Comparison of ENCODE assay signal across 7 cellular contexts in the genomic region with DNA sequence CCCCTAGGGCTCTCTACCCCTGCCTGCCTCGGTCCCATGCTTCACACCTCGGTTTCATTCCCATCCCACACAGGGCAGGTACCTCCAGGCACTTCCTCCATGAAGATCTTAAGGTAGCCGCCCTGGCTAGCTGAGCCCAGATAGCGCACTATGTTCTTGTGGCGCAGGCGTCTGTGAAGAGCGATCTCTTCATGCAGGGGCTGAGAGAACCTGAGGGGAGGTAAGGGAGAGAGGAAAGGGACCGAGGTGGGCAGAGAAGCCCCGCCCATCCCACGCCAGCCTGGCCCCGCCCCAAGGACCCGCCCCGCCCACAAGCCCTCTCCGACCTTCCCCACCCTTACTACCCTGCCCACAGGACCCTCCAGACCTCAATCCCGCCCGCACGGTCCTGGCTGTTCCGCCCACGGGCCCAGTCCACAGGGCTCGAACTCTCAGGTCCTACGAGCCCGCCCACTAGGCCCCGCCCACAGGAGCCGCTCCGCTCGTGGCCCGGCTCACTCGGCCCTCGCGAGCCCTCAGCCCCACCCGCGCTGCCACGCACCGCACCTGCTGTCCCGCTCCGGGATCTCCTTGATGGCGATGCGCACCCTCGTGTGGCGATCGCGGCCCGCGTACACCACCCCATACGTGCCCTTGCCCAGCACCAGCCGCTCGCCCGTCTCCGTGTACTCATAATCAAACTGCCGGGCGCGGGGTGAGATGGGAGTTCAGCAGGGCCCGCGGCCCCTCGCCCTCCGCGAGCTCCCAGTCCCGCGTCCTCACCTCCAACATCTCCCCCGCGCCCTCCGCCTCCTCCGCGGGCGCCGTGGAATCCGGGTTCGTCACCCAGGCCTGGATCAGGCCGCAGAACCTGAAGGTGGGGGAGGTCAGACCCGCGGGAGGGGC. TPM values are rescaled to one million over a fixed set of nuclear protein-coding genes. Genes with fewer than 3 reads are reported as not detected.
DNase-seq lines count a peak whose midpoint lies in the region; FAIRE-seq and TF ChIP-seq lines count a peak whose summit lies in the region.
"Had no signal": no experiment of that assay in that cellular context is flagged by ENCODE, and none has a peak within 500 bp of the region (broad histone marks: within the 10 kb centered on the region; RNA-seq: fewer than 3 reads in every experiment).

No MANE protein-coding gene starts in this region.

- H3K27me3 Mint-ChIP-seq in CD14-positive monocyte (ENCODE audit: low read depth in 3 of 3), result peaks cover 16 to 35% (median 32%) of the 10 kb centered on the region in 3 donors

- H3K4me1 Mint-ChIP-seq in CD14-positive monocyte, result peaks cover 40% of the 10 kb centered on the region

- H3K4me3 Mint-ChIP-seq in CD14-positive monocyte, result peak overlapping the region; percentile 74 to 91

- peaks cover 0 to 2% (median 0%) of the 10 kb centered on the region in 7 donors for H3K9me3 Mint-ChIP-seq in CD14-positive monocyte

- intact Hi-C loops in CD14-positive monocyte (cut with micrococcal nuclease), result no loop called here

- peaks cover 28 to 76% of the 10 kb centered on the region in 2 donors for H3K36me3 Mint-ChIP-seq in CD14-positive monocyte

- TF ChIP-seq CTCF in CD14-positive monocyte (IDR thresholded peaks at IDR 0.05), result no peak

- no peak for FAIRE-seq in RCC 7860 (lab: Jason Lieb, UNC)
- FAIRE-seq: islet of Langerhans had no signal

- H3K27ac Mint-ChIP-seq in CD14-positive monocyte, result peak overlapping the region in 1 of 7 donors; percentile 25

- DNase-seq in CD14-positive monocyte (ENCODE audit: low spot score) (no peak), iPS-NIHi7 (ENCODE audit: extremely low spot score) (peak; percentile 70), occipital lobe (lab: John Stamatoyannopoulos, UW) (no peak), mesenteric fat pad (ENCODE audit: low spot score) (no peak), RCC 7860 (ENCODE audit: low spot score) (no peak)
- peak; percentile 49 for DNase-seq in activated CD8-positive, alpha-beta memory T cell treated with anti-CD3 and anti-CD28 coated beads, Interleukin-2, amount 50 U/mL, for 4 hours

RNA-seq across cellular contexts. Expression of a gene that starts 6.4 kb away (rescaled TPM):
- polyA plus RNA-seq in CD14-positive monocyte, result 1 to 10 TPM; 3.2 to 6.7 TPM
- 2.7 TPM for total RNA-seq in occipital lobe
- total RNA-seq in mesenteric fat pad, result 95.0 TPM

RNA-seq across cellular contexts. Expression of a gene that starts 14.2 kb away (rescaled TPM):
- not detected for polyA plus RNA-seq in CD14-positive monocyte
- not detected for total RNA-seq in occipital lobe
- 51.9 TPM for total RNA-seq in mesenteric fat pad

RNA-seq across cellular contexts. Expression of a gene that starts 18.6 kb away (rescaled TPM):
- polyA plus RNA-seq in CD14-positive monocyte, result 10 to 100 TPM; 26.9 to 44.6 TPM
- total RNA-seq in occipital lobe (not detected), mesenteric fat pad (1.9 TPM)

RNA-seq across cellular contexts. Expression of a gene that starts 22.7 kb away (rescaled TPM):
- polyA plus RNA-seq in CD14-positive monocyte, result not detected
- not detected for total RNA-seq in occipital lobe
- not detected for total RNA-seq in mesenteric fat pad

RNA-seq across cellular contexts. Expression of a gene that starts 32.0 kb away (rescaled TPM):
- under 1 TPM in 1 of 2 donors, not detected in 1; 0.26 TPM for polyA plus RNA-seq in CD14-positive monocyte
- total RNA-seq in occipital lobe (not detected), mesenteric fat pad (0.51 TPM)

Comparison
In these comparisons a context has a peak if more than half of its experiments do, and no peak if none do; other contexts are left out.
1. DNase-seq: peak in activated CD8-positive, alpha-beta memory T cell treated with anti-CD3 and anti-CD28 coated beads, Interleukin-2, amount 50 U/mL, for 4 hours (single experiment) and iPS-NIHi7 (single experiment); none in CD14-positive monocyte (single experiment), occipital lobe (single experiment), mesenteric fat pad (single experiment) and RCC 7860 (single experiment).
2. RNA of a gene that starts 6.4 kb away (total RNA-seq): 95.0 TPM in mesenteric fat pad (single experiment); 2.7 TPM in occipital lobe (single experiment); every median in the first group is over 10 times any median in the second.
3. RNA of a gene that starts 14.2 kb away (total RNA-seq): 51.9 TPM in mesenteric fat pad (single experiment); not detected in occipital lobe (single experiment); every median in the first group is over 10 times any median in the second.